Comparison of ENCODE assay signal across 1 cellular context in the genomic region with DNA sequence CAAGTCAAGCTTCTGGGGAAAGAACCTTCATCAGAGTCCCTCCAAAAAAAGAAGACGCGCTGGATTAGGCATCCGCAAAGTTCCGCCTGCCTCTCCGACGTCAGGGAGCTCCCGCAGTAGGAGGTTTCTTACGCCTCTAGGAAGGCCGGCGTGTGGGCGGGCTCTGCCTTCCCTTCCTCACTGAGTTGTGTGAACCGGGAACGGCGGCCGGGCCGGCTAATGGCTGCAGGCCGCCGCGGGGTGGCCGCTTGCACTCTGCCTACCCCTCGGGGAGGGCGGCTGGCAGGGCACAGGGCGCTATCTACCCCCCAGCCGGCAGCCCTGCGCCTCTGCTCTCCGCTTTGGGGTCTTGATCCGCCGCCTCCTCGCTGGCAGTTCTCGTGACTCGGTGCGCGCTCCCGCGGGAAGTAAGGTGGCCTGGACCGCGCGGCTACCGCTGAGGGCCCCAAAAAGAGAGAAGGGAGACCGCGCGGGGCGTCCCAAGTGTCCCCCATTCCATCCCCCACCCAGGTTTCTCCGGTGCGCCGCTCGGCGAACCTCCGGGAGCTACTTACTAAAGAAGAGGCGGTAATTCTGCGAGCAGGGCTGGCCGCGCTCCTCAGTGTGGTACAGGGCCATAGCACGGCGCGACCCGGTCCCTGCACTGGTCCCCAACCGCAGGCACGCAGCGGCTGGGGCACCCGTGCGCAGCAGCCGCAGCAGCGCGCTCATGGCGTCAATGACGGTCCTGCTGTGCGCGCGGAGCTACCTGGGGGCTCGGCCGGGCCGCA.
A peak's percentile ranks its signal among the peaks of the same experiment; 100 is the strongest.
TF ChIP-seq lines count a peak whose summit lies in the region.

A gene (minus strand): TSS at position 723 of the 770 bp plus-strand sequence. CDS start 12 bp downstream, at position 711.

TF ChIP-seq in HepG2, 621 proteins besides CTCF, POLR2A, EP300 and RAD21 (continued from another document and continues in another):
- TF ChIP-seq, protein P1, sequence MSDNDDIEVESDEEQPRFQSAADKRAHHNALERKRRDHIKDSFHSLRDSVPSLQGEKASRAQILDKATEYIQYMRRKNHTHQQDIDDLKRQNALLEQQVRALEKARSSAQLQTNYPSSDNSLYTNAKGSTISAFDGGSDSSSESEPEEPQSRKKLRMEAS (IDR thresholded peaks at IDR 0.05): peak; percentile 90
- no peak for TF ChIP-seq IKZF1 (IDR thresholded peaks at IDR 0.05)
- TF ChIP-seq, protein P2, sequence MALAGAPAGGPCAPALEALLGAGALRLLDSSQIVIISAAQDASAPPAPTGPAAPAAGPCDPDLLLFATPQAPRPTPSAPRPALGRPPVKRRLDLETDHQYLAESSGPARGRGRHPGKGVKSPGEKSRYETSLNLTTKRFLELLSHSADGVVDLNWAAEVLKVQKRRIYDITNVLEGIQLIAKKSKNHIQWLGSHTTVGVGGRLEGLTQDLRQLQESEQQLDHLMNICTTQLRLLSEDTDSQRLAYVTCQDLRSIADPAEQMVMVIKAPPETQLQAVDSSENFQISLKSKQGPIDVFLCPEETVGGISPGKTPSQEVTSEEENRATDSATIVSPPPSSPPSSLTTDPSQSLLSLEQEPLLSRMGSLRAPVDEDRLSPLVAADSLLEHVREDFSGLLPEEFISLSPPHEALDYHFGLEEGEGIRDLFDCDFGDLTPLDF (CRISPR knock-in tag; IDR thresholded peaks at IDR 0.05): peak; percentile 65
- TF ChIP-seq, protein P3, sequence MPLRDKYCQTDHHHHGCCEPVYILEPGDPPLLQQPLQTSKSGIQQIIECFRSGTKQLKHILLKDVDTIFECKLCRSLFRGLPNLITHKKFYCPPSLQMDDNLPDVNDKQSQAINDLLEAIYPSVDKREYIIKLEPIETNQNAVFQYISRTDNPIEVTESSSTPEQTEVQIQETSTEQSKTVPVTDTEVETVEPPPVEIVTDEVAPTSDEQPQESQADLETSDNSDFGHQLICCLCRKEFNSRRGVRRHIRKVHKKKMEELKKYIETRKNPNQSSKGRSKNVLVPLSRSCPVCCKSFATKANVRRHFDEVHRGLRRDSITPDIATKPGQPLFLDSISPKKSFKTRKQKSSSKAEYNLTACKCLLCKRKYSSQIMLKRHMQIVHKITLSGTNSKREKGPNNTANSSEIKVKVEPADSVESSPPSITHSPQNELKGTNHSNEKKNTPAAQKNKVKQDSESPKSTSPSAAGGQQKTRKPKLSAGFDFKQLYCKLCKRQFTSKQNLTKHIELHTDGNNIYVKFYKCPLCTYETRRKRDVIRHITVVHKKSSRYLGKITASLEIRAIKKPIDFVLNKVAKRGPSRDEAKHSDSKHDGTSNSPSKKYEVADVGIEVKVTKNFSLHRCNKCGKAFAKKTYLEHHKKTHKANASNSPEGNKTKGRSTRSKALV (CRISPR knock-in tag; IDR thresholded peaks at IDR 0.05): peak; percentile 99
- no peak for TF ChIP-seq SOX13 (IDR thresholded peaks at IDR 0.05)
- peak in 1 of 2 experiments; percentile 43; a peak in 1 of 4 replicates for TF ChIP-seq SOX13 (CRISPR knock-in tag; conservative IDR thresholded peaks at IDR 0.05 in 1 of 2, IDR thresholded peaks at IDR 0.05 in 1 of 2)
- no peak for TF ChIP-seq FLYWCH1 (CRISPR knock-in tag; IDR thresholded peaks at IDR 0.05)
- TF ChIP-seq, protein P4, sequence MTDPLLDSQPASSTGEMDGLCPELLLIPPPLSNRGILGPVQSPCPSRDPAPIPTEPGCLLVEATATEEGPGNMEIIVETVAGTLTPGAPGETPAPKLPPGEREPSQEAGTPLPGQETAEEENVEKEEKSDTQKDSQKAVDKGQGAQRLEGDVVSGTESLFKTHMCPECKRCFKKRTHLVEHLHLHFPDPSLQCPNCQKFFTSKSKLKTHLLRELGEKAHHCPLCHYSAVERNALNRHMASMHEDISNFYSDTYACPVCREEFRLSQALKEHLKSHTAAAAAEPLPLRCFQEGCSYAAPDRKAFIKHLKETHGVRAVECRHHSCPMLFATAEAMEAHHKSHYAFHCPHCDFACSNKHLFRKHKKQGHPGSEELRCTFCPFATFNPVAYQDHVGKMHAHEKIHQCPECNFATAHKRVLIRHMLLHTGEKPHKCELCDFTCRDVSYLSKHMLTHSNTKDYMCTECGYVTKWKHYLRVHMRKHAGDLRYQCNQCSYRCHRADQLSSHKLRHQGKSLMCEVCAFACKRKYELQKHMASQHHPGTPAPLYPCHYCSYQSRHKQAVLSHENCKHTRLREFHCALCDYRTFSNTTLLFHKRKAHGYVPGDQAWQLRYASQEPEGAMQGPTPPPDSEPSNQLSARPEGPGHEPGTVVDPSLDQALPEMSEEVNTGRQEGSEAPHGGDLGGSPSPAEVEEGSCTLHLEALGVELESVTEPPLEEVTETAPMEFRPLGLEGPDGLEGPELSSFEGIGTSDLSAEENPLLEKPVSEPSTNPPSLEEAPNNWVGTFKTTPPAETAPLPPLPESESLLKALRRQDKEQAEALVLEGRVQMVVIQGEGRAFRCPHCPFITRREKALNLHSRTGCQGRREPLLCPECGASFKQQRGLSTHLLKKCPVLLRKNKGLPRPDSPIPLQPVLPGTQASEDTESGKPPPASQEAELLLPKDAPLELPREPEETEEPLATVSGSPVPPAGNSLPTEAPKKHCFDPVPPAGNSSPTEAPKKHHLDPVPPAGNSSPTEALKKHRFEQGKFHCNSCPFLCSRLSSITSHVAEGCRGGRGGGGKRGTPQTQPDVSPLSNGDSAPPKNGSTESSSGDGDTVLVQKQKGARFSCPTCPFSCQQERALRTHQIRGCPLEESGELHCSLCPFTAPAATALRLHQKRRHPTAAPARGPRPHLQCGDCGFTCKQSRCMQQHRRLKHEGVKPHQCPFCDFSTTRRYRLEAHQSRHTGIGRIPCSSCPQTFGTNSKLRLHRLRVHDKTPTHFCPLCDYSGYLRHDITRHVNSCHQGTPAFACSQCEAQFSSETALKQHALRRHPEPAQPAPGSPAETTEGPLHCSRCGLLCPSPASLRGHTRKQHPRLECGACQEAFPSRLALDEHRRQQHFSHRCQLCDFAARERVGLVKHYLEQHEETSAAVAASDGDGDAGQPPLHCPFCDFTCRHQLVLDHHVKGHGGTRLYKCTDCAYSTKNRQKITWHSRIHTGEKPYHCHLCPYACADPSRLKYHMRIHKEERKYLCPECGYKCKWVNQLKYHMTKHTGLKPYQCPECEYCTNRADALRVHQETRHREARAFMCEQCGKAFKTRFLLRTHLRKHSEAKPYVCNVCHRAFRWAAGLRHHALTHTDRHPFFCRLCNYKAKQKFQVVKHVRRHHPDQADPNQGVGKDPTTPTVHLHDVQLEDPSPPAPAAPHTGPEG (CRISPR knock-in tag; IDR thresholded peaks at IDR 0.05): peak; percentile 65
- no peak for TF ChIP-seq ZNF674 (CRISPR knock-in tag; IDR thresholded peaks at IDR 0.05; ENCODE audit: low read depth)
- peak; percentile 84 for TF ChIP-seq ZNF772 (CRISPR knock-in tag; IDR thresholded peaks at IDR 0.05)
- TF ChIP-seq CBX5 (CRISPR knock-in tag; IDR thresholded peaks at IDR 0.05; ENCODE audit: borderline replicate concordance): peak; percentile 71; the same call in 1 of the 2 replicates
- TF ChIP-seq TBP (CRISPR knock-in tag; IDR thresholded peaks at IDR 0.05): 0 out of 2 replicates have a peak, but pooled peaks have one; percentile 90
- TF ChIP-seq HNRNPK (IDR thresholded peaks at IDR 0.05; ENCODE audit: low read depth, low read length, poor library complexity, severe bottlenecking): peak; percentile 18
- TF ChIP-seq ZSCAN20 (CRISPR knock-in tag; IDR thresholded peaks at IDR 0.05; ENCODE audit: borderline replicate concordance): peak; percentile 75; the same call in 1 of the 2 replicates
- peak; percentile 22; the same call in 1 of the 2 replicates for TF ChIP-seq ZNF121 (CRISPR knock-in tag; IDR thresholded peaks at IDR 0.05)
- TF ChIP-seq SATB2 (CRISPR knock-in tag; IDR thresholded peaks at IDR 0.05): no peak; the same call in 1 of the 2 replicates
- TF ChIP-seq ZNF20 (CRISPR knock-in tag; IDR thresholded peaks at IDR 0.05): 0 out of 2 replicates have a peak, but pooled peaks have one; percentile 33
- TF ChIP-seq, protein P5, sequence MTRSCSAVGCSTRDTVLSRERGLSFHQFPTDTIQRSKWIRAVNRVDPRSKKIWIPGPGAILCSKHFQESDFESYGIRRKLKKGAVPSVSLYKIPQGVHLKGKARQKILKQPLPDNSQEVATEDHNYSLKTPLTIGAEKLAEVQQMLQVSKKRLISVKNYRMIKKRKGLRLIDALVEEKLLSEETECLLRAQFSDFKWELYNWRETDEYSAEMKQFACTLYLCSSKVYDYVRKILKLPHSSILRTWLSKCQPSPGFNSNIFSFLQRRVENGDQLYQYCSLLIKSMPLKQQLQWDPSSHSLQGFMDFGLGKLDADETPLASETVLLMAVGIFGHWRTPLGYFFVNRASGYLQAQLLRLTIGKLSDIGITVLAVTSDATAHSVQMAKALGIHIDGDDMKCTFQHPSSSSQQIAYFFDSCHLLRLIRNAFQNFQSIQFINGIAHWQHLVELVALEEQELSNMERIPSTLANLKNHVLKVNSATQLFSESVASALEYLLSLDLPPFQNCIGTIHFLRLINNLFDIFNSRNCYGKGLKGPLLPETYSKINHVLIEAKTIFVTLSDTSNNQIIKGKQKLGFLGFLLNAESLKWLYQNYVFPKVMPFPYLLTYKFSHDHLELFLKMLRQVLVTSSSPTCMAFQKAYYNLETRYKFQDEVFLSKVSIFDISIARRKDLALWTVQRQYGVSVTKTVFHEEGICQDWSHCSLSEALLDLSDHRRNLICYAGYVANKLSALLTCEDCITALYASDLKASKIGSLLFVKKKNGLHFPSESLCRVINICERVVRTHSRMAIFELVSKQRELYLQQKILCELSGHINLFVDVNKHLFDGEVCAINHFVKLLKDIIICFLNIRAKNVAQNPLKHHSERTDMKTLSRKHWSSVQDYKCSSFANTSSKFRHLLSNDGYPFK (CRISPR knock-in tag; IDR thresholded peaks at IDR 0.05; ENCODE audit: borderline replicate concordance): peak; percentile 84; the same call in 1 of the 2 replicates
- TF ChIP-seq, protein P6, sequence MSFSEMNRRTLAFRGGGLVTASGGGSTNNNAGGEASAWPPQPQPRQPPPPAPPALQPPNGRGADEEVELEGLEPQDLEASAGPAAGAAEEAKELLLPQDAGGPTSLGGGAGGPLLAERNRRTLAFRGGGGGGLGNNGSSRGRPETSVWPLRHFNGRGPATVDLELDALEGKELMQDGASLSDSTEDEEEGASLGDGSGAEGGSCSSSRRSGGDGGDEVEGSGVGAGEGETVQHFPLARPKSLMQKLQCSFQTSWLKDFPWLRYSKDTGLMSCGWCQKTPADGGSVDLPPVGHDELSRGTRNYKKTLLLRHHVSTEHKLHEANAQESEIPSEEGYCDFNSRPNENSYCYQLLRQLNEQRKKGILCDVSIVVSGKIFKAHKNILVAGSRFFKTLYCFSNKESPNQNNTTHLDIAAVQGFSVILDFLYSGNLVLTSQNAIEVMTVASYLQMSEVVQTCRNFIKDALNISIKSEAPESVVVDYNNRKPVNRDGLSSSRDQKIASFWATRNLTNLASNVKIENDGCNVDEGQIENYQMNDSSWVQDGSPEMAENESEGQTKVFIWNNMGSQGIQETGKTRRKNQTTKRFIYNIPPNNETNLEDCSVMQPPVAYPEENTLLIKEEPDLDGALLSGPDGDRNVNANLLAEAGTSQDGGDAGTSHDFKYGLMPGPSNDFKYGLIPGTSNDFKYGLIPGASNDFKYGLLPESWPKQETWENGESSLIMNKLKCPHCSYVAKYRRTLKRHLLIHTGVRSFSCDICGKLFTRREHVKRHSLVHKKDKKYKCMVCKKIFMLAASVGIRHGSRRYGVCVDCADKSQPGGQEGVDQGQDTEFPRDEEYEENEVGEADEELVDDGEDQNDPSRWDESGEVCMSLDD (CRISPR knock-in tag; IDR thresholded peaks at IDR 0.05; ENCODE audit: borderline replicate concordance): peak; percentile 91; the same call in 1 of the 2 replicates
- TF ChIP-seq ARNT (IDR thresholded peaks at IDR 0.05): no peak
- TF ChIP-seq TCF7L2 (IDR thresholded peaks at IDR 0.05; ENCODE audit: low read depth, low read length): no peak
- TF ChIP-seq SALL1 (CRISPR knock-in tag; IDR thresholded peaks at IDR 0.05): peak; percentile 87
- peak; percentile 86; the same call in 1 of the 2 replicates for TF ChIP-seq BRCA1 (CRISPR knock-in tag; IDR thresholded peaks at IDR 0.05)
- TF ChIP-seq ZZZ3 (CRISPR knock-in tag; IDR thresholded peaks at IDR 0.05; ENCODE audit: borderline replicate concordance): 0 out of 2 replicates have a peak, but pooled peaks have one; percentile 30
- TF ChIP-seq, protein P7, sequence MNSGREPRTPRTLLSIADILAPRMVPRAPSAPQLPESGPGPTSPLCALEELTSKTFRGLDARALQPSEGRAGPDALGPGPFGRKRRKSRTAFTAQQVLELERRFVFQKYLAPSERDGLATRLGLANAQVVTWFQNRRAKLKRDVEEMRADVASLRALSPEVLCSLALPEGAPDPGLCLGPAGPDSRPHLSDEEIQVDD (CRISPR knock-in tag; IDR thresholded peaks at IDR 0.05; ENCODE audit: borderline replicate concordance): no peak
- peak; percentile 86; the same call in 1 of the 2 replicates for TF ChIP-seq GLI4 (CRISPR knock-in tag; IDR thresholded peaks at IDR 0.05; ENCODE audit: borderline replicate concordance)
- no peak for TF ChIP-seq STAT5B (CRISPR knock-in tag; IDR thresholded peaks at IDR 0.05)
- 0 out of 2 replicates have a peak, but pooled peaks have one; percentile 62 for TF ChIP-seq ZNF274 (CRISPR knock-in tag; IDR thresholded peaks at IDR 0.05)
- TF ChIP-seq, protein P8, sequence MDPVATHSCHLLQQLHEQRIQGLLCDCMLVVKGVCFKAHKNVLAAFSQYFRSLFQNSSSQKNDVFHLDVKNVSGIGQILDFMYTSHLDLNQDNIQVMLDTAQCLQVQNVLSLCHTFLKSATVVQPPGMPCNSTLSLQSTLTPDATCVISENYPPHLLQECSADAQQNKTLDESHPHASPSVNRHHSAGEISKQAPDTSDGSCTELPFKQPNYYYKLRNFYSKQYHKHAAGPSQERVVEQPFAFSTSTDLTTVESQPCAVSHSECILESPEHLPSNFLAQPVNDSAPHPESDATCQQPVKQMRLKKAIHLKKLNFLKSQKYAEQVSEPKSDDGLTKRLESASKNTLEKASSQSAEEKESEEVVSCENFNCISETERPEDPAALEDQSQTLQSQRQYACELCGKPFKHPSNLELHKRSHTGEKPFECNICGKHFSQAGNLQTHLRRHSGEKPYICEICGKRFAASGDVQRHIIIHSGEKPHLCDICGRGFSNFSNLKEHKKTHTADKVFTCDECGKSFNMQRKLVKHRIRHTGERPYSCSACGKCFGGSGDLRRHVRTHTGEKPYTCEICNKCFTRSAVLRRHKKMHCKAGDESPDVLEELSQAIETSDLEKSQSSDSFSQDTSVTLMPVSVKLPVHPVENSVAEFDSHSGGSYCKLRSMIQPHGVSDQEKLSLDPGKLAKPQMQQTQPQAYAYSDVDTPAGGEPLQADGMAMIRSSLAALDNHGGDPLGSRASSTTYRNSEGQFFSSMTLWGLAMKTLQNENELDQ (CRISPR knock-in tag; IDR thresholded peaks at IDR 0.05; ENCODE audit: borderline replicate concordance): no peak
- TF ChIP-seq, protein P9, sequence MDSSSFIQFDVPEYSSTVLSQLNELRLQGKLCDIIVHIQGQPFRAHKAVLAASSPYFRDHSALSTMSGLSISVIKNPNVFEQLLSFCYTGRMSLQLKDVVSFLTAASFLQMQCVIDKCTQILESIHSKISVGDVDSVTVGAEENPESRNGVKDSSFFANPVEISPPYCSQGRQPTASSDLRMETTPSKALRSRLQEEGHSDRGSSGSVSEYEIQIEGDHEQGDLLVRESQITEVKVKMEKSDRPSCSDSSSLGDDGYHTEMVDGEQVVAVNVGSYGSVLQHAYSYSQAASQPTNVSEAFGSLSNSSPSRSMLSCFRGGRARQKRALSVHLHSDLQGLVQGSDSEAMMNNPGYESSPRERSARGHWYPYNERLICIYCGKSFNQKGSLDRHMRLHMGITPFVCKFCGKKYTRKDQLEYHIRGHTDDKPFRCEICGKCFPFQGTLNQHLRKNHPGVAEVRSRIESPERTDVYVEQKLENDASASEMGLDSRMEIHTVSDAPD (CRISPR knock-in tag; IDR thresholded peaks at IDR 0.05): peak; percentile 60; the same call in 1 of the 2 replicates
- TF ChIP-seq, protein P10, sequence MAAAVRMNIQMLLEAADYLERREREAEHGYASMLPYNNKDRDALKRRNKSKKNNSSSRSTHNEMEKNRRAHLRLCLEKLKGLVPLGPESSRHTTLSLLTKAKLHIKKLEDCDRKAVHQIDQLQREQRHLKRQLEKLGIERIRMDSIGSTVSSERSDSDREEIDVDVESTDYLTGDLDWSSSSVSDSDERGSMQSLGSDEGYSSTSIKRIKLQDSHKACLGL (CRISPR knock-in tag; IDR thresholded peaks at IDR 0.05): peak; percentile 53; the same call in 1 of the 2 replicates
